Comparison of ENCODE assay signal across 8 cellular contexts in the genomic region with DNA sequence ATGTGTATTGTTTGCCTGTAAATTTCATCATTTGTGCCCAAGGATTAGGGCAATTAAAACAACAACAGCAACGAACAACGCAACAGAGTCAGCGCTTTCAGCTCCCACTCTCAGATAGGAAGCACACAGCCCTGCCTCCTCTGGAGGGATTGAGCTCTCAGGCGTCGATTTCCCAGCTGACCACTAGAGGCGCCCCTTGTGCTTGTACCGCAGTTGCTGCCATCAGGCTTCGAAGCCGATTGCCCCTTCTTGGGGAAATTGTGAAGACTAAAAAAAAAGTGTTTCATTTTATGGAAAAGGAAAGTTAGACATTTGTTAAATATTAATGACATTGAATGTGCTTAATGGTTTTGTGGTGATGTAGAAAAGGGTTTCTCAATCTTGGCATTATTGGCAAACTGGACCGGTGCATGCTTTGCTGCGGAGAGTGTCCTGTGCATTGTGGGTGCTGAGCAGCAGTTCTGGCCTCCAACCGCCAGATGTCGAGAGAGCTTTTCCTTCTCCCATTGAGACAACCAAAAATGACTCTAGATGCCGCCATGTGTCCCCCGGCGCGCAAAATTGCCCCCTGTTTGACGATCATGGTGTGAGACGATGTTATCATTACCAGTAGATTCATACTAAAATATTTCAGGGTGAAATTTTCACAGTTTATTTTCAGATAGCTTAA.
DNase-seq lines count a peak whose midpoint lies in the region; ATAC-seq, FAIRE-seq and TF ChIP-seq lines count a peak whose summit lies in the region.

No MANE protein-coding gene starts in this region.

- H3K4me3 ChIP-seq in KMS-11 (IDR thresholded peaks at IDR 0.05; ENCODE audit: insufficient read depth, low read depth, low read length) (no peak overlapping the region), adrenal gland (no peak overlapping the region), HepG2 (replicated peaks in 1 of 3; ENCODE audit: insufficient read depth in 1 of 3, low read depth in 2 of 3, low read length in 3 of 3) (no peak overlapping the region)

- no peak overlapping the region for H3K9ac ChIP-seq in KMS-11
- no peak overlapping the region for H3K9ac ChIP-seq in HepG2 (ENCODE audit: insufficient read depth, low read depth, low read length)

- H4K20me1 ChIP-seq in KMS-11 (ENCODE audit: insufficient read depth) (no peaks in the 10 kb centered on the region), HepG2 (ENCODE audit: insufficient read depth, low read length) (no peaks in the 10 kb centered on the region)

- intact Hi-C loops in adrenal gland (cut with DNase I), result no loop called here
- intact Hi-C loops in HepG2 (cut with micrococcal nuclease; ENCODE audit: unreplicated experiment), result no loop called here

- H3K27me3 ChIP-seq in KMS-11 (ENCODE audit: insufficient read depth, low read depth) (no peaks in the 10 kb centered on the region), adrenal gland (no peaks in the 10 kb centered on the region), HepG2 (ENCODE audit: control insufficient read depth in 1 of 2, insufficient read depth in 2 of 2, low read length in 2 of 2) (no peaks in the 10 kb centered on the region)

- DNase-seq in SKM-1 treated with dmso at 0.1 percent for 144 hours (lab: John Stamatoyannopoulos, UW; ENCODE audit: unreplicated experiment) (peak; percentile 18), SKM-1 (lab: John Stamatoyannopoulos, UW; ENCODE audit: unreplicated experiment) (no peak), adrenal gland (peak; percentile 14 to 57 (median 37)), HepG2 (ENCODE audit: low spot score) (peak; percentile 20), NK-92 (lab: John Stamatoyannopoulos, UW; ENCODE audit: unreplicated experiment) (no peak), hepatic stellate cell (ENCODE audit: low spot score) (no peak)

- H3K9me3 ChIP-seq in adrenal gland (replicated peaks in 1 of 3), result peaks cover 0 to 6% (median 0%) of the 10 kb centered on the region in 3 donors
- no peaks in the 10 kb centered on the region for H3K9me3 ChIP-seq in HepG2 (ENCODE audit: low read length)

- ATAC-seq in HepG2 (peak; percentile 80), GM19452 (IDR thresholded peaks at IDR 0.05; ENCODE audit: unreplicated experiment) (no peak)

- TF ChIP-seq EP300 in HepG2 (IDR thresholded peaks at IDR 0.05; ENCODE audit: low read depth in 2 of 2, low read length in 2 of 2), result no peak
- TF ChIP-seq EP300 in HepG2 (CRISPR knock-in tag; IDR thresholded peaks at IDR 0.05; ENCODE audit: borderline replicate concordance), result no peak

- no peak for FAIRE-seq in HepG2 (lab: Jason Lieb, UNC)

- no peak overlapping the region for H3K27ac ChIP-seq in KMS-11
- no peak overlapping the region for H3K27ac ChIP-seq in adrenal gland
- H3K27ac ChIP-seq in HepG2 (ENCODE audit: extremely low read length, insufficient read depth, low read length), result no peak overlapping the region

- no TSS peak for BruUV-seq in HepG2 (replicated peaks; lab: Mats Ljungman, UMichigan)

- CTCF ChIA-PET in HepG2 (lab: Yijun Ruan, JAX; ENCODE audit: low intra/inter-chr PET ratio, low total read pairs), result no interaction called here

- no peaks in the 10 kb centered on the region for H3K36me3 ChIP-seq in KMS-11 (ENCODE audit: insufficient read depth)
- H3K36me3 ChIP-seq in adrenal gland (replicated peaks in 1 of 2), result no peaks in the 10 kb centered on the region
- no peaks in the 10 kb centered on the region for H3K36me3 ChIP-seq in HepG2 (replicated peaks in 1 of 2; ENCODE audit: control insufficient read depth in 1 of 2, insufficient read depth in 2 of 2, low read length in 2 of 2)

- TF ChIP-seq CTCF in KMS-11 (conservative IDR thresholded peaks at IDR 0.05; ENCODE audit: low read depth, low read length), result peak; percentile 83
- peak in 5 of 6 experiments; percentile 28 to 61 (median 46) for TF ChIP-seq CTCF in adrenal gland (IDR thresholded peaks at IDR 0.05)
- TF ChIP-seq CTCF in HepG2 (CRISPR knock-in tag; IDR thresholded peaks at IDR 0.05), result peak; percentile 62

- H2AFZ ChIP-seq in KMS-11 (ENCODE audit: low read depth) (no peak overlapping the region), HepG2 (ENCODE audit: low read length) (no peak overlapping the region)

- 46 to 57% (median 48%) methylated on average over 19 of the region's 19 CpGs for WGBS in adrenal gland, 4 donors
- WGBS in HepG2 (ENCODE audit: low lambda C conversion rate), result 45% methylated on average over 17 of the region's 19 CpGs

- in situ Hi-C loops in HepG2 (cut with HindIII; ENCODE audit: extremely low pct_ligation_motif_present, low pct_unique_long_range_greater_than_20kb), result no loop called here

- POLR2A ChIA-PET in HepG2 (lab: Yijun Ruan, JAX), result no interaction called here

- H3K4me2 ChIP-seq in KMS-11 (no peak overlapping the region), HepG2 (ENCODE audit: low read depth, low read length) (no peak overlapping the region)

- no peak for TF ChIP-seq RAD21 in HepG2 (CRISPR knock-in tag; IDR thresholded peaks at IDR 0.05)

- no peaks in the 10 kb centered on the region for H3K4me1 ChIP-seq in KMS-11 (ENCODE audit: low read depth, poor library complexity, severe bottlenecking)
- H3K4me1 ChIP-seq in adrenal gland (replicated peaks in 1 of 2), result no peaks in the 10 kb centered on the region
- H3K4me1 ChIP-seq in HepG2 (ENCODE audit: insufficient read depth, low read length), result no peaks in the 10 kb centered on the region

- H3K79me2 ChIP-seq in KMS-11 (ENCODE audit: insufficient read depth, low read depth), result no peaks in the 10 kb centered on the region
- no peaks in the 10 kb centered on the region for H3K79me2 ChIP-seq in HepG2 (ENCODE audit: insufficient read depth, low read length)

- TF ChIP-seq POLR2A in adrenal gland (IDR thresholded peaks at IDR 0.05) (no peak), HepG2 (IDR thresholded peaks at IDR 0.05; ENCODE audit: insufficient read depth in 1 of 2, low read depth in 2 of 2, low read length in 2 of 2) (no peak)

TF ChIP-seq in HepG2, 621 proteins besides CTCF, POLR2A, EP300 and RAD21:
- TF ChIP-seq ZNF562 (CRISPR knock-in tag; IDR thresholded peaks at IDR 0.05; ENCODE audit: borderline replicate concordance) (no peak), ZNF530 (CRISPR knock-in tag; IDR thresholded peaks at IDR 0.05; ENCODE audit: low read depth) (no peak), XRCC5 (optimal IDR thresholded peaks at IDR 0.05; ENCODE audit: low read length) (peak; percentile 75)
- TF ChIP-seq, protein P1, sequence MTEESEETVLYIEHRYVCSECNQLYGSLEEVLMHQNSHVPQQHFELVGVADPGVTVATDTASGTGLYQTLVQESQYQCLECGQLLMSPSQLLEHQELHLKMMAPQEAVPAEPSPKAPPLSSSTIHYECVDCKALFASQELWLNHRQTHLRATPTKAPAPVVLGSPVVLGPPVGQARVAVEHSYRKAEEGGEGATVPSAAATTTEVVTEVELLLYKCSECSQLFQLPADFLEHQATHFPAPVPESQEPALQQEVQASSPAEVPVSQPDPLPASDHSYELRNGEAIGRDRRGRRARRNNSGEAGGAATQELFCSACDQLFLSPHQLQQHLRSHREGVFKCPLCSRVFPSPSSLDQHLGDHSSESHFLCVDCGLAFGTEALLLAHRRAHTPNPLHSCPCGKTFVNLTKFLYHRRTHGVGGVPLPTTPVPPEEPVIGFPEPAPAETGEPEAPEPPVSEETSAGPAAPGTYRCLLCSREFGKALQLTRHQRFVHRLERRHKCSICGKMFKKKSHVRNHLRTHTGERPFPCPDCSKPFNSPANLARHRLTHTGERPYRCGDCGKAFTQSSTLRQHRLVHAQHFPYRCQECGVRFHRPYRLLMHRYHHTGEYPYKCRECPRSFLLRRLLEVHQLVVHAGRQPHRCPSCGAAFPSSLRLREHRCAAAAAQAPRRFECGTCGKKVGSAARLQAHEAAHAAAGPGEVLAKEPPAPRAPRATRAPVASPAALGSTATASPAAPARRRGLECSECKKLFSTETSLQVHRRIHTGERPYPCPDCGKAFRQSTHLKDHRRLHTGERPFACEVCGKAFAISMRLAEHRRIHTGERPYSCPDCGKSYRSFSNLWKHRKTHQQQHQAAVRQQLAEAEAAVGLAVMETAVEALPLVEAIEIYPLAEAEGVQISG (CRISPR knock-in tag; IDR thresholded peaks at IDR 0.05), result peak; percentile 85
- TF ChIP-seq, protein P2, sequence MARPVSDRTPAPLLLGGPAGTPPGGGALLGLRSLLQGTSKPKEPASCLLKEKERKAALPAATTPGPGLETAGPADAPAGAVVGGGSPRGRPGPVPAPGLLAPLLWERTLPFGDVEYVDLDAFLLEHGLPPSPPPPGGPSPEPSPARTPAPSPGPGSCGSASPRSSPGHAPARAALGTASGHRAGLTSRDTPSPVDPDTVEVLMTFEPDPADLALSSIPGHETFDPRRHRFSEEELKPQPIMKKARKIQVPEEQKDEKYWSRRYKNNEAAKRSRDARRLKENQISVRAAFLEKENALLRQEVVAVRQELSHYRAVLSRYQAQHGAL (CRISPR knock-in tag; IDR thresholded peaks at IDR 0.05; ENCODE audit: not compliant biosample characterization), result no peak

Comparison
In these comparisons a context has a peak if more than half of its experiments do, and no peak if none do; other contexts are left out.
1. DNase-seq: peak in SKM-1 treated with dmso at 0.1 percent for 144 hours (single experiment), adrenal gland (7 of 7) and HepG2 (single experiment); none in SKM-1 (single experiment), NK-92 (single experiment) and hepatic stellate cell (single experiment).
2. Peak in every context shown above with its lines, with median percentiles within 50 percentile points of each other: CTCF ChIP-seq.